8 cellular contexts compared by ENCODE assay signal in the genomic region with DNA sequence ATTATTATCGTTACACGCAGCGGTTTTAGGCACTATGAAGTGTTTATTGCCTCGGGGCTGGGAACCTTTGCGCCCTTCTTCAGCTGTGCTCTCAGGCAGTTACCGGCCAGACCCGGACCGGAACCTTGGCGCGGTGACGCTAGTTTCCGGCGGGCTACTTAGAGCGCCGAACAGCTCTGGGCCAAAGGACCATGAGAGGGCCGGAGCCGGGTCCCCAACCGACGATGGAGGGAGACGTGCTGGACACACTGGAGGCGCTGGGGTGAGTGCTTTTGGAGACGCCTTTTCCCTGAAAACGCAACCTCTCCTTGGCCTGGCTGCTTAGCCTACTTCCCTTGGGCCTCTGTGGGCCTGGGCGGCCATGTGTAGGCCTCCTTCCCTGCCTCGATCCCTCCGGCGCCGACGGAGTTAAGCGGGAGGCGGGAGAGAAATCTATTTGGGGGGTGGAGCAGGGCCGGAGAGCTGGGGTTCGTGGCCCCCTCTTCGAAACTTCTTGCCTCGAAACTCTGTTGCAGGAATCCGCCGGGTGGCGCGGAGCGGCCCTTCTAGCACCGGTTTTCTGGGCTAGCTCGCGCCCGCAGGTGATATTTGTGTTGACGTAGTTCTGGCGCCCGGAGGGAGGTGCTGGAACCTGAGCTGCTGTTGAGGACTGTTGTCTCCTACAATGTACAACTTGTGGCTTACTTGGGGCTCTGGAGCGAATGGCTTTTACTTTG. TPM values are rescaled to one million over a fixed set of nuclear protein-coding genes. Genes with fewer than 3 reads are reported as not detected.
DNase-seq lines count a peak whose midpoint lies in the region; ATAC-seq and TF ChIP-seq lines count a peak whose summit lies in the region.

TSS of gene FAM98B (plus strand) at position 157 of the 716 bp plus-strand sequence. CDS start at position 192, 35 bp downstream.

- peaks cover 13% of the 10 kb centered on the region for H3K36me3 Mint-ChIP-seq in activated CD4-positive, alpha-beta T cell treated with anti-CD3 and anti-CD28 coated beads, Interleukin-2, amount 10 ng/mL, durations not matched to agents 7 days and 5 days (ENCODE audit: low read depth)

- TF ChIP-seq POLR2A in GM19193 (IDR thresholded peaks at IDR 0.05; ENCODE audit: extremely low read depth, insufficient read depth, insufficient read length) = peak; percentile 94

- H3K4me3 ChIP-seq in BJ (ENCODE audit: low read depth, low read length) = peak within 1 kb of the TSS; percentile 84

- H3K27ac Mint-ChIP-seq in activated CD4-positive, alpha-beta T cell treated with anti-CD3 and anti-CD28 coated beads, Interleukin-2, amount 10 ng/mL, durations not matched to agents 7 days and 5 days = peak within 1 kb of the TSS; percentile 96

- ATAC-seq in HG03432 (IDR thresholded peaks at IDR 0.05; ENCODE audit: unreplicated experiment) = peak; percentile 95

- 0 out of 2 replicates have a peak, but pooled peaks cover 2% of the 10 kb centered on the region for H3K27me3 ChIP-seq in BJ (ENCODE audit: control insufficient read depth, insufficient read depth, low read length)

- DNase-seq in BJ (ENCODE audit: low read depth) (peak; percentile 36), NCI-H524 (lab: John Stamatoyannopoulos, UW) (peak; percentile 77 to 90), dedifferentiated amniotic fluid mesenchymal stem cell (ENCODE audit: extremely low spot score) (peak; percentile 89), left kidney (ENCODE audit: low read depth, low spot score) (peak; percentile 96)
- peak; percentile 84 for DNase-seq in activated CD4-positive, alpha-beta T cell treated with anti-CD3 and anti-CD28 coated beads, Interleukin-2, amount 10 ng/mL, durations not matched to agents 7 days and 5 days
- peak; percentile 92 to 94 for DNase-seq in stimulated activated CD4-positive, alpha-beta T cell treated with anti-CD3 and anti-CD28 coated beads, Interleukin-2, amount 100 ng/mL, for 24 hours

- H3K36me3 ChIP-seq in BJ (ENCODE audit: control insufficient read depth, insufficient read depth, low read length) = no peaks in the 10 kb centered on the region

- H3K4me1 Mint-ChIP-seq in activated CD4-positive, alpha-beta T cell treated with anti-CD3 and anti-CD28 coated beads, Interleukin-2, amount 10 ng/mL, durations not matched to agents 7 days and 5 days = peaks cover 33% of the 10 kb centered on the region

- CTCF ChIA-PET in BJ (lab: Yijun Ruan, JAX) = interaction anchor here (0.7 to 3.7 kb wide), 14 partner anchors 9 to 245 kb away, joined by 3 to 36 read pairs (median 5); partner anchors contain the start of gene RASGRP1
- CTCF ChIA-PET in activated CD4-positive, alpha-beta T cell treated with anti-CD3 and anti-CD28 coated beads, Interleukin-2, amount 10 ng/mL, durations not matched to agents 7 days and 5 days (lab: Charles Lee) = interaction anchor here (0.6 to 3.0 kb wide), 15 partner anchors 8 to 245 kb away, joined by 3 to 17 read pairs (median 4); no protein-coding TSS in a partner anchor

- POLR2A ChIA-PET in BJ (lab: Charles Lee) = interaction anchor here (0.6 to 0.8 kb wide), 2 partner anchors 474 to 1627 kb away, joined by 3 read pairs; no protein-coding TSS in a partner anchor
- POLR2A ChIA-PET in activated CD4-positive, alpha-beta T cell treated with anti-CD3 and anti-CD28 coated beads, Interleukin-2, amount 10 ng/mL, durations not matched to agents 7 days and 5 days (lab: Charles Lee) = interaction anchor here (0.5 kb wide), 1 partner anchor 1464 kb away, joined by 4 read pairs; no protein-coding TSS in a partner anchor

- peak within 1 kb of the TSS; percentile 99 for H3K4me3 Mint-ChIP-seq in activated CD4-positive, alpha-beta T cell treated with anti-CD3 and anti-CD28 coated beads, Interleukin-2, amount 10 ng/mL, durations not matched to agents 7 days and 5 days

- TF ChIP-seq CTCF in BJ (IDR thresholded peaks at IDR 0.05; ENCODE audit: insufficient read depth, low read depth, low read length) = peak; percentile 14; the same call in 1 of the 2 replicates

- H3K27me3 Mint-ChIP-seq in activated CD4-positive, alpha-beta T cell treated with anti-CD3 and anti-CD28 coated beads, Interleukin-2, amount 10 ng/mL, durations not matched to agents 7 days and 5 days = peaks cover 17% of the 10 kb centered on the region

- no peaks in the 10 kb centered on the region for H3K9me3 Mint-ChIP-seq in activated CD4-positive, alpha-beta T cell treated with anti-CD3 and anti-CD28 coated beads, Interleukin-2, amount 10 ng/mL, durations not matched to agents 7 days and 5 days

RNA-seq across cellular contexts. Expression of gene FAM98B, which starts in this region (rescaled TPM):
- 4.9 and 8.1 TPM in 2 replicates for polyA plus RNA-seq in BJ (2011; rRNA removed)
- polyA minus RNA-seq in BJ (2011; rRNA and poly(A)+ RNA removed) = 2.0 and 3.9 TPM in 2 replicates
- 10 to 100 TPM; 34.7 to 42.9 TPM for total RNA-seq in activated CD4-positive, alpha-beta T cell treated with anti-CD3 and anti-CD28 coated beads, Interleukin-2, amount 10 ng/mL, durations not matched to agents 7 days and 5 days

Comparison
In these comparisons a context has a peak if more than half of its experiments do, and no peak if none do; other contexts are left out.
1. Peak in every context shown above with its lines: DNase-seq, ATAC-seq and H3K4me3 ChIP-seq.
2. DNase-seq: peak in every context shown above with its lines; median percentile 96 in left kidney; 93 in stimulated activated CD4-positive, alpha-beta T cell treated with anti-CD3 and anti-CD28 coated beads, Interleukin-2, amount 100 ng/mL, for 24 hours; 89 in dedifferentiated amniotic fluid mesenchymal stem cell; 84 in activated CD4-positive, alpha-beta T cell treated with anti-CD3 and anti-CD28 coated beads, Interleukin-2, amount 10 ng/mL, durations not matched to agents 7 days and 5 days; 84 in NCI-H524; 36 in BJ.